ENCODE assay signal across 9 cellular contexts in genomic region chr3:8500208-8500961, GRCh38. TPM values are rescaled to one million over a fixed set of nuclear protein-coding genes. Genes with fewer than 3 reads are reported as not detected.
DNase-seq lines count a peak whose midpoint lies in the region; ATAC-seq and TF ChIP-seq lines count a peak whose summit lies in the region.
"Had no signal": no experiment of that assay in that cellular context is flagged by ENCODE, and none has a peak within 500 bp of the region (broad histone marks: within the 10 kb centered on the region; RNA-seq: fewer than 3 reads in every experiment).

No MANE protein-coding gene starts in this region.

- ATAC-seq in HG03469 (IDR thresholded peaks at IDR 0.05; ENCODE audit: unreplicated experiment) (no peak), HG02938 (IDR thresholded peaks at IDR 0.05; ENCODE audit: unreplicated experiment) (no peak)

- DNase-seq in ascending aorta (ENCODE audit: low spot score in 2 of 2) (no peak), islet precursor cell (peak; percentile 89), NCI-H2171 (lab: John Stamatoyannopoulos, UW) (no peak)
- DNase-seq in effector memory CD4-positive, alpha-beta T cell, result no peak

- H3K4me1 ChIP-seq in HUES48 (ENCODE audit: control insufficient read depth, insufficient read depth, low read length), result peaks cover 57% of the 10 kb centered on the region
- H3K4me1 ChIP-seq in ascending aorta, result peaks cover 0 to 8% of the 10 kb centered on the region in 2 donors
- H3K4me1 ChIP-seq in skeletal muscle satellite cell (ENCODE audit: control insufficient read depth, insufficient read depth, low read length), result peaks cover 49% of the 10 kb centered on the region
- peaks cover 5% of the 10 kb centered on the region for H3K4me1 ChIP-seq in effector memory CD4-positive, alpha-beta T cell (ENCODE audit: control insufficient read depth, insufficient read depth, low read length, poor library complexity, severe bottlenecking)

- intact Hi-C loops in ascending aorta (cut with DNase I), result loop anchor here (2.0 to 5.0 kb wide), 2 partner anchors 18 to 52 kb away; no protein-coding TSS in a partner anchor

- no peaks in the 10 kb centered on the region for H3K36me3 ChIP-seq in HUES48 (ENCODE audit: control insufficient read depth, insufficient read depth, low read length)
- H3K36me3 ChIP-seq in ascending aorta, result peaks cover 3 to 25% of the 10 kb centered on the region in 2 donors
- H3K36me3 ChIP-seq in skeletal muscle satellite cell (ENCODE audit: insufficient read depth, low read length), result peaks cover 2% of the 10 kb centered on the region
- H3K36me3 ChIP-seq in effector memory CD4-positive, alpha-beta T cell (ENCODE audit: control insufficient read depth, insufficient read depth, low read length), result no peaks in the 10 kb centered on the region

- peak overlapping the region; percentile 0; the same call in 1 of the 2 replicates for H3K9ac ChIP-seq in HUES48 (ENCODE audit: low read depth, low read length)
- peak overlapping the region; percentile 77 for H3K9ac ChIP-seq in skeletal muscle satellite cell (ENCODE audit: low read depth, low read length)

- H3K27ac ChIP-seq in HUES48 (ENCODE audit: low read depth, low read length) (peak overlapping the region; percentile 96), ascending aorta (peak overlapping the region; percentile 83 to 91)
- H3K27ac ChIP-seq in effector memory CD4-positive, alpha-beta T cell (ENCODE audit: insufficient read depth, low read length, poor library complexity, severe bottlenecking), result no peak overlapping the region
- H3K27ac ChIP-seq: SK-N-MC had no signal

- no peaks in the 10 kb centered on the region for H3K9me3 ChIP-seq in HUES48 (ENCODE audit: control insufficient read depth, insufficient read depth, low read length)
- no peaks in the 10 kb centered on the region for H3K9me3 ChIP-seq in ascending aorta
- H3K9me3 ChIP-seq in skeletal muscle satellite cell (replicated peaks; ENCODE audit: low read length), result no peaks in the 10 kb centered on the region
- H3K9me3 ChIP-seq in effector memory CD4-positive, alpha-beta T cell (ENCODE audit: control insufficient read depth, low read length), result no peaks in the 10 kb centered on the region

- H3K4me2 ChIP-seq in skeletal muscle satellite cell (ENCODE audit: low read length), result peak overlapping the region; percentile 62

- H3K27me3 ChIP-seq in HUES48 (ENCODE audit: control insufficient read depth, insufficient read depth, low read length) (no peaks in the 10 kb centered on the region), ascending aorta (no peaks in the 10 kb centered on the region), skeletal muscle satellite cell (ENCODE audit: control insufficient read depth, insufficient read depth, low read length) (no peaks in the 10 kb centered on the region)
- H3K27me3 ChIP-seq in effector memory CD4-positive, alpha-beta T cell (replicated peaks; ENCODE audit: control insufficient read depth, insufficient read depth, low read length, poor library complexity, severe bottlenecking), result no peaks in the 10 kb centered on the region

- H3K4me3 ChIP-seq in HUES48 (ENCODE audit: low read depth, low read length), result 0 out of 2 replicates have a peak overlapping the region, but pooled peaks have one; percentile 7
- peak overlapping the region; percentile 71 to 77 for H3K4me3 ChIP-seq in ascending aorta
- H3K4me3 ChIP-seq in skeletal muscle satellite cell (ENCODE audit: low read length), result peak overlapping the region; percentile 40
- no peak overlapping the region for H3K4me3 ChIP-seq in effector memory CD4-positive, alpha-beta T cell (ENCODE audit: insufficient read depth, low read depth, low read length, poor library complexity, severe bottlenecking)
- H3K4me3 ChIP-seq: SK-N-MC had no signal

- no peak for TF ChIP-seq CTCF in ascending aorta (IDR thresholded peaks at IDR 0.05)

RNA-seq across cellular contexts. Expression of gene LMCD1, which starts 1.2 kb away (rescaled TPM):
- total RNA-seq in ascending aorta, result 634 TPM
- total RNA-seq in skeletal muscle satellite cell (2012; rRNA removed), result 17.5 and 29.5 TPM in 2 replicates
